ENCODE assay signal across 25 cellular contexts in the genomic region with DNA sequence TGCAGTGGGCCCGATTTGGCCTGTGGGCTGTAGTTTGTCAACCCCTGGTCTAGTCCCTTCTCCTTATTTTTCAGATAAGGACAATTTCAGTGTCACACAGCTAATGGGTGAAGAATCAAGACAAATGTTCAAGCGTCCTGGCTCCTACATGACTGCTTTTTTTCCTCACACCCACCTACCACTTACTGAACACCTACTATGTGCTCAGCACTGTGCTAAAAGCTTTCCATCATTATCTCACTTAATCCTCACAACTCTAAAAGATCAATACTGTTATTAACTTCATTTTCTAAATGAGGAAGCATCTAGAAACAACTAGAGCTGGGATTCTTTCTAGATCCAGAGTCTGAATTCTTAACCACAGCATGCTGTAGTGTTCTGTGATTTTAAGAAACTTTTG.
DNase-seq lines count a peak whose midpoint lies in the region; ATAC-seq, FAIRE-seq and TF ChIP-seq lines count a peak whose summit lies in the region.
"Had no signal": no experiment of that assay in that cellular context is flagged by ENCODE, and none has a peak within 500 bp of the region (broad histone marks: within the 10 kb centered on the region; RNA-seq: fewer than 3 reads in every experiment).

No MANE protein-coding gene starts in this region.

- no peak overlapping the region for H3K4me2 ChIP-seq in hepatocyte

- no peak for ATAC-seq in GM21786 (IDR thresholded peaks at IDR 0.05; ENCODE audit: unreplicated experiment)
- ATAC-seq: body of pancreas, gastrocnemius medialis, right cardiac atrium had no signal

- H3K27me3 ChIP-seq in hepatocyte (no peaks in the 10 kb centered on the region), tibial artery (no peaks in the 10 kb centered on the region)
- H3K27me3 ChIP-seq: body of pancreas had no signal

- H3K36me3 Mint-ChIP-seq in T-helper 1 cell treated with Interleukin-12 subunit alpha and Interleukin-12 subunit beta and Interleukin-4 antibody, amounts not matched to agents 30 μg/mL and 1 μg/mL, for 36 hours (ENCODE audit: low read depth) = peaks cover 10% of the 10 kb centered on the region

- no peaks in the 10 kb centered on the region for H3K9me2 ChIP-seq in hepatocyte (replicated peaks; ENCODE audit: insufficient read depth)

- FAIRE-seq in D721Med (lab: Jason Lieb, UNC) = no peak
- FAIRE-seq: colon, GM12892 had no signal

- no peaks in the 10 kb centered on the region for H3K9me3 Mint-ChIP-seq in T-helper 1 cell treated with Interleukin-12 subunit alpha and Interleukin-12 subunit beta and Interleukin-4 antibody, amounts not matched to agents 30 μg/mL and 1 μg/mL, for 36 hours
- H3K9me3 Mint-ChIP-seq: activated CD4-positive, alpha-beta T cell treated with anti-CD3 and anti-CD28 coated beads, Interleukin-2, amount 10 ng/mL, durations not matched to agents 7 days and 5 days had no signal

- peaks cover 19% of the 10 kb centered on the region for H3K27me3 Mint-ChIP-seq in T-helper 1 cell treated with Interleukin-12 subunit alpha and Interleukin-12 subunit beta and Interleukin-4 antibody, amounts not matched to agents 30 μg/mL and 1 μg/mL, for 36 hours (ENCODE audit: low read depth)

- H3K4me1 Mint-ChIP-seq in T-helper 1 cell treated with Interleukin-12 subunit alpha and Interleukin-12 subunit beta and Interleukin-4 antibody, amounts not matched to agents 30 μg/mL and 1 μg/mL, for 36 hours (ENCODE audit: low read depth) = peaks cover 49% of the 10 kb centered on the region

- no peak for DNase-seq in T-helper 1 cell
- DNase-seq in hepatocyte (ENCODE audit: low spot score) = no peak
- no peak for DNase-seq in tibial artery
- DNase-seq in D721Med (ENCODE audit: insufficient read length, low spot score) = no peak
- DNase-seq in cortex of kidney (lab: John Stamatoyannopoulos, UW) = no peak
- DNase-seq: activated CD4-positive, alpha-beta T cell treated with anti-CD3 and anti-CD28 coated beads, Interleukin-2, amount 10 ng/mL, durations not matched to agents 7 days and 5 days; activated naive CD4-positive, alpha-beta T cell treated with anti-CD3 and anti-CD28 coated beads, Interleukin-2, amount 50 U/mL, for 16 hours; activated T-cell treated with anti-CD3 and anti-CD28 coated beads for 4 hours; body of pancreas; DMS 273 treated with DMSO at 0.1 percent for 48 hours; gastrocnemius medialis; GF-D8; KG1; left colon; NCI-H1092; NCI-H69; occipital lobe; right cardiac atrium had no signal

- H3K4me3 Mint-ChIP-seq in T-helper 1 cell treated with Interleukin-12 subunit alpha and Interleukin-12 subunit beta and Interleukin-4 antibody, amounts not matched to agents 30 μg/mL and 1 μg/mL, for 36 hours = peak overlapping the region; percentile 47
- H3K4me3 Mint-ChIP-seq: activated CD4-positive, alpha-beta T cell treated with anti-CD3 and anti-CD28 coated beads, Interleukin-2, amount 10 ng/mL, durations not matched to agents 7 days and 5 days had no signal

- no peaks in the 10 kb centered on the region for H4K20me1 ChIP-seq in hepatocyte (ENCODE audit: insufficient read depth, poor library complexity, severe bottlenecking)

- H3K27ac ChIP-seq in angular gyrus (ENCODE audit: low read depth, low read length) (peak overlapping the region; percentile 50), hepatocyte (peak overlapping the region; percentile 67), tibial artery (peak overlapping the region; percentile 63 to 75)
- H3K27ac ChIP-seq: 22Rv1, body of pancreas, gastrocnemius medialis had no signal

- WGBS in hepatocyte (ENCODE audit: low lambda C conversion rate, missing lambda C conversion rate) = 81% methylated on average over 2 of the region's 2 CpGs

- H3K4me3 ChIP-seq in hepatocyte (no peak overlapping the region), tibial artery (no peak overlapping the region)
- H3K4me3 ChIP-seq: body of pancreas, gastrocnemius medialis, mucosa of descending colon had no signal

- no peaks in the 10 kb centered on the region for H3K4me1 ChIP-seq in hepatocyte (ENCODE audit: insufficient read depth)
- peaks cover 0 to 57% (median 31%) of the 10 kb centered on the region in 4 donors for H3K4me1 ChIP-seq in tibial artery

- no peak overlapping the region for H3K27ac Mint-ChIP-seq in T-helper 1 cell treated with Interleukin-12 subunit alpha and Interleukin-12 subunit beta and Interleukin-4 antibody, amounts not matched to agents 30 μg/mL and 1 μg/mL, for 36 hours

- H3K9me3 ChIP-seq in hepatocyte (ENCODE audit: low read depth) (no peaks in the 10 kb centered on the region), tibial artery (no peaks in the 10 kb centered on the region)
- H3K9me3 ChIP-seq: body of pancreas, gastrocnemius medialis, mucosa of descending colon had no signal

- no peak overlapping the region for H2AFZ ChIP-seq in hepatocyte

- no peaks in the 10 kb centered on the region for H3K36me3 ChIP-seq in hepatocyte (replicated peaks; ENCODE audit: insufficient read depth, low read depth)
- no peaks in the 10 kb centered on the region for H3K36me3 ChIP-seq in tibial artery
- H3K36me3 ChIP-seq: gastrocnemius medialis had no signal

- no peaks in the 10 kb centered on the region for H3K79me2 ChIP-seq in hepatocyte

- intact Hi-C loops in tibial artery (cut with DNase I; ENCODE audit: low total_unique reads) = no loop called here

- TF ChIP-seq CTCF in hepatocyte (IDR thresholded peaks at IDR 0.05; ENCODE audit: poor library complexity) (no peak), tibial artery (IDR thresholded peaks at IDR 0.05) (no peak), D721Med (IDR thresholded peaks at IDR 0.05; ENCODE audit: insufficient read depth, missing control alignments) (no peak)
